ENCODE assay signal across 34 cellular contexts in genomic region chr6:125380474-125380873, GRCh38.
"Had no signal": no experiment of that assay in that cellular context is flagged by ENCODE, and none has a peak within 500 bp of the region (broad histone marks: within the 10 kb centered on the region; RNA-seq: fewer than 3 reads in every experiment).

No MANE protein-coding gene starts in this region.

- FAIRE-seq: bronchial epithelial cell, TTC549 had no signal

- H3K4me3 ChIP-seq: adrenal gland, ascending aorta, cardiac muscle cell had no signal

- H3K36me3 ChIP-seq: adrenal gland, ascending aorta, cardiac muscle cell had no signal

- H3K27ac ChIP-seq: adrenal gland, ascending aorta, cardiac muscle cell, VCaP had no signal

- H3K4me1 ChIP-seq: adrenal gland, ascending aorta had no signal

- DNase-seq: activated B cell treated with CpG ODN at 0.5 μM for 24 hours; activated CD4-positive, alpha-beta memory T cell treated with anti-CD3 and anti-CD28 coated beads for 36 hours; activated CD4-positive, alpha-beta T cell treated with anti-CD3 and anti-CD28 coated beads for 4 hours; activated CD4-positive, alpha-beta T cell treated with anti-CD3 and anti-CD28 coated beads, Interleukin-2, amount 10 ng/mL, durations not matched to agents 24 days and 14 days; activated CD4-positive, alpha-beta T cell treated with anti-CD3 and anti-CD28 coated beads, Interleukin-2, amount 50 U/mL, for 1 hour; activated CD4-positive, alpha-beta T cell treated with anti-CD3 and anti-CD28 coated beads, Interleukin-2, amount 50 U/mL, for 4 hours; activated CD4-positive, CD25-positive, alpha-beta regulatory T cell treated with anti-CD3 and anti-CD28 coated beads, Interleukin-2, amount 50 U/mL, for 72 hours; activated CD8-positive, alpha-beta memory T cell treated with anti-CD3 and anti-CD28 coated beads, Interleukin-2, amount 50 U/mL, for 4 hours; activated CD8-positive, alpha-beta T cell treated with anti-CD3 and anti-CD28 coated beads for 36 hours; activated effector memory CD4-positive, alpha-beta T cell treated with anti-CD3 and anti-CD28 coated beads, Interleukin-2, amount 50 U/mL, for 16 hours; activated gamma-delta T cell treated with Interleukin-2 at 50 U/mL for 16 hours; activated naive CD4-positive, alpha-beta T cell; activated naive CD4-positive, alpha-beta T cell treated with anti-CD3 and anti-CD28 coated beads for 36 hours; activated naive CD4-positive, alpha-beta T cell treated with anti-CD3 and anti-CD28 coated beads, Interleukin-2, amount 50 U/mL, for 16 hours; activated naive CD8-positive, alpha-beta T cell treated with anti-CD3 and anti-CD28 coated beads for 36 hours; activated T-cell treated with anti-CD3 and anti-CD28 coated beads for 4 hours; activated T-cell treated with anti-CD3 and anti-CD28 coated beads, Interleukin-2, amount 50 U/mL, for 1 hour; activated T-cell treated with anti-CD3 and anti-CD28 coated beads, Interleukin-2, amount 50 U/mL, for 4 hours; activated T-cell treated with anti-CD3 and anti-CD28 coated beads, Interleukin-2, amount 50 U/mL, for 72 hours; adrenal gland; amygdala; anterior cingulate cortex; caudate nucleus; cerebellar nuclear complex; T-helper 1 cell; T-helper 2 cell; T-helper 9 cell had no signal

- H3K9me3 ChIP-seq: adrenal gland, ascending aorta had no signal

- ATAC-seq: activated CD8-positive, alpha-beta T cell treated with anti-CD3 and anti-CD28 coated beads for 36 hours; activated naive CD4-positive, alpha-beta T cell treated with anti-CD3 and anti-CD28 coated beads, Interleukin-2, amount 50 U/mL, for 72 hours; activated T-cell treated with anti-CD3 and anti-CD28 coated beads, Interleukin-2, amount 50 U/mL, for 4 hours; activated T-cell treated with anti-CD3 and anti-CD28 coated beads, Interleukin-2, amount 50 U/mL, for 72 hours; activated T-helper 17 cell treated with anti-CD3 and anti-CD28 coated beads, Interleukin-2, amount 50 U/mL, for 72 hours had no signal

- H3K27me3 ChIP-seq: adrenal gland, ascending aorta, cardiac muscle cell had no signal
